19 cellular contexts compared by ENCODE assay signal in the genomic region with DNA sequence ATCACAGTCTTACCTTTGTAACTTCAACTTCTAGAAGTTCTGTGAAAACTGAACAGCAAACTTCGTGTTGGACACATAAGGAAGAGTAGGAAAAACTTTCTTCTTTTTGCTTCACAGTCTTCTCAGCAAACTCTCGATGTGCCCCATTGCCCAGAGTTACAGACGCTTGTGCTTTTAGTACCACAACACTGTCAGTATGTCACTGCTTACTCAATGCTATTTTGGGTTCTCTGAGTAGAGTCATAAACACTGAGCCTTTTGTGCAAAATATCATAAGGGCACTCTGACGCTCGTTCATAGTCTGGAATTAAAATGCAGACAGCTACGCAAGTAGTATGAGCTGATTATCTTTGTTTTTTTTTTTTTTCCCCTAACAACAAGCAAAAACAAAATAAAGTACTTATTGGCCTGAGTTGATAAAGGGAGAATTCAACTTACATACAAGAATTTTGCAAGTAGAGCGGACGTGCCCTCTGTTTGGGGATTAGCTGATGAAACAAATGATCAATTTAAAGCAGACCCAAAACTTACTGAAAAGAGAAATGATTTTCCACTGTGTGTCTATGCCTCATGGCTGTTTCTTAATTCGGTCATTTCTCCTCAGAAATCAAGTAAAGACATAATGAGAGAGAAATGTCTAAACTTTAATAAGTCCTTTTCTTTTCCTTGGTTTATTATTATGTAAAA. TPM values are rescaled to one million over a fixed set of nuclear protein-coding genes. Genes with fewer than 3 reads are reported as not detected.
DNase-seq lines count a peak whose midpoint lies in the region; ATAC-seq and TF ChIP-seq lines count a peak whose summit lies in the region.
"Had no signal": no experiment of that assay in that cellular context is flagged by ENCODE, and none has a peak within 500 bp of the region (broad histone marks: within the 10 kb centered on the region; RNA-seq: fewer than 3 reads in every experiment).

A gene with protein sequence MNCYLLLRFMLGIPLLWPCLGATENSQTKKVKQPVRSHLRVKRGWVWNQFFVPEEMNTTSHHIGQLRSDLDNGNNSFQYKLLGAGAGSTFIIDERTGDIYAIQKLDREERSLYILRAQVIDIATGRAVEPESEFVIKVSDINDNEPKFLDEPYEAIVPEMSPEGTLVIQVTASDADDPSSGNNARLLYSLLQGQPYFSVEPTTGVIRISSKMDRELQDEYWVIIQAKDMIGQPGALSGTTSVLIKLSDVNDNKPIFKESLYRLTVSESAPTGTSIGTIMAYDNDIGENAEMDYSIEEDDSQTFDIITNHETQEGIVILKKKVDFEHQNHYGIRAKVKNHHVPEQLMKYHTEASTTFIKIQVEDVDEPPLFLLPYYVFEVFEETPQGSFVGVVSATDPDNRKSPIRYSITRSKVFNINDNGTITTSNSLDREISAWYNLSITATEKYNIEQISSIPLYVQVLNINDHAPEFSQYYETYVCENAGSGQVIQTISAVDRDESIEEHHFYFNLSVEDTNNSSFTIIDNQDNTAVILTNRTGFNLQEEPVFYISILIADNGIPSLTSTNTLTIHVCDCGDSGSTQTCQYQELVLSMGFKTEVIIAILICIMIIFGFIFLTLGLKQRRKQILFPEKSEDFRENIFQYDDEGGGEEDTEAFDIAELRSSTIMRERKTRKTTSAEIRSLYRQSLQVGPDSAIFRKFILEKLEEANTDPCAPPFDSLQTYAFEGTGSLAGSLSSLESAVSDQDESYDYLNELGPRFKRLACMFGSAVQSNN (minus strand): TSS at position 150 of the 687 bp plus-strand sequence. CDS start 31,886 bp downstream, outside the sequence.

- H3K27ac ChIP-seq in right atrium auricular region (peak within 1 kb of the TSS; percentile 48 to 51), rectal smooth muscle tissue (ENCODE audit: low read depth, low read length) (peak within 1 kb of the TSS; percentile 48)
- H3K27ac ChIP-seq: body of pancreas, stomach had no signal

- no peak for TF ChIP-seq CTCF in right atrium auricular region (IDR thresholded peaks at IDR 0.05)

- H3K36me3 ChIP-seq in right atrium auricular region (no peaks in the 10 kb centered on the region), rectal smooth muscle tissue (ENCODE audit: control insufficient read depth, insufficient read depth, low read length) (no peaks in the 10 kb centered on the region)
- H3K36me3 ChIP-seq: stomach had no signal

- H3K4me1 ChIP-seq in right atrium auricular region = no peaks in the 10 kb centered on the region
- H3K4me1 ChIP-seq in rectal smooth muscle tissue (ENCODE audit: control insufficient read depth, insufficient read depth, low read length) = no peaks in the 10 kb centered on the region
- H3K4me1 ChIP-seq: body of pancreas, Caco-2, stomach had no signal

- ATAC-seq in HG03108 (IDR thresholded peaks at IDR 0.05; ENCODE audit: unreplicated experiment) (no peak), HG03097 (IDR thresholded peaks at IDR 0.05; ENCODE audit: low FRiP score, unreplicated experiment) (no peak)
- ATAC-seq: body of pancreas; effector memory CD8-positive, alpha-beta T cell had no signal

- no peaks in the 10 kb centered on the region for H3K9me3 ChIP-seq in right atrium auricular region
- H3K9me3 ChIP-seq: body of pancreas, Caco-2, stomach had no signal

- H3K27me3 ChIP-seq in right atrium auricular region (no peaks in the 10 kb centered on the region), rectal smooth muscle tissue (ENCODE audit: control insufficient read depth, insufficient read depth, low read length) (no peaks in the 10 kb centered on the region)
- H3K27me3 ChIP-seq: body of pancreas, stomach had no signal

- DNase-seq in NCI-H460 (ENCODE audit: extremely low read depth, low read depth) (peak; percentile 76), dedifferentiated amniotic fluid mesenchymal stem cell (ENCODE audit: extremely low spot score) (peak; percentile 6), right atrium auricular region (ENCODE audit: low spot score) (no peak), SKM-1 treated with dmso at 0.1 percent for 144 hours (lab: John Stamatoyannopoulos, UW; ENCODE audit: unreplicated experiment) (no peak)
- DNase-seq in activated CD4-positive, alpha-beta T cell treated with anti-CD3 and anti-CD28 coated beads for 4 hours = no peak
- DNase-seq: activated naive CD4-positive, alpha-beta T cell treated with Interleukin-2 at 50 U/mL for 16 hours; body of pancreas; Caco-2; effector memory CD8-positive, alpha-beta T cell; GDM1; NCI-H2081; stomach had no signal

- peak within 1 kb of the TSS; percentile 30 to 33 for H3K4me3 ChIP-seq in right atrium auricular region
- H3K4me3 ChIP-seq in rectal smooth muscle tissue (ENCODE audit: low read length) = no peak within 1 kb of the TSS
- H3K4me3 ChIP-seq: body of pancreas, stomach had no signal

- no peak within 1 kb of the TSS for H3K9ac ChIP-seq in rectal smooth muscle tissue (ENCODE audit: low read length)

RNA-seq across cellular contexts. Expression of the gene that starts here (rescaled TPM):
- 60.2 and 67.4 TPM in 2 replicates for total RNA-seq in NCI-H460 (2014; rRNA removed; shearing (Covaris generic))
- 39.1 and 60.9 TPM in 2 replicates for polyA plus RNA-seq in NCI-H460 (2014; cell fraction: nucleus; rRNA removed)
- total RNA-seq in right atrium auricular region = 10 to 100 TPM; 30.4 to 72.3 TPM
- total RNA-seq: Caco-2, fibroblast of villous mesenchyme, mesothelial cell of epicardium, osteocyte had no signal
- polyA plus RNA-seq: IgD-negative memory B cell had no signal

Comparison
In these comparisons a context has a peak if more than half of its experiments do, and no peak if none do; other contexts are left out.
1. DNase-seq: peak in NCI-H460 (single experiment) and dedifferentiated amniotic fluid mesenchymal stem cell (single experiment); none in right atrium auricular region (single experiment), SKM-1 treated with dmso at 0.1 percent for 144 hours (single experiment) and activated CD4-positive, alpha-beta T cell treated with anti-CD3 and anti-CD28 coated beads for 4 hours (0 of 2).